ENCODE assay signal across 10 cellular contexts in genomic region chr2:90207454-90208058, GRCh38.
A peak's percentile ranks its signal among the peaks of the same experiment; 100 is the strongest.
DNase-seq lines count a peak whose midpoint lies in the region; ATAC-seq and TF ChIP-seq lines count a peak whose summit lies in the region.
"Had no signal": no experiment of that assay in that cellular context is flagged by ENCODE, and none has a peak within 500 bp of the region (broad histone marks: within the 10 kb centered on the region; RNA-seq: fewer than 3 reads in every experiment).

No MANE protein-coding gene starts in this region.

- no peaks in the 10 kb centered on the region for H3K27me3 Mint-ChIP-seq in endodermal cell (ENCODE audit: insufficient read depth)

- H3K4me3 Mint-ChIP-seq in endodermal cell, result no peak overlapping the region

- H3K79me2 ChIP-seq in KMS-11 (ENCODE audit: insufficient read depth, low read depth), result no peaks in the 10 kb centered on the region

- TF ChIP-seq CTCF in GM13976 (IDR thresholded peaks at IDR 0.05; ENCODE audit: borderline replicate concordance, control extremely low read depth, extremely low read depth, insufficient read depth, missing control alignments) (peak; percentile 26), KMS-11 (conservative IDR thresholded peaks at IDR 0.05; ENCODE audit: low read depth, low read length) (peak; percentile 64), endodermal cell (conservative IDR thresholded peaks at IDR 0.05) (peak; percentile 60)

- ATAC-seq in GM18517 (IDR thresholded peaks at IDR 0.05; ENCODE audit: unreplicated experiment) (no peak), HG02973 (IDR thresholded peaks at IDR 0.05; ENCODE audit: unreplicated experiment) (no peak)
- ATAC-seq: activated naive CD4-positive, alpha-beta T cell treated with anti-CD3 and anti-CD28 coated beads, Interleukin-2, amount 50 U/mL, for 72 hours had no signal

- H3K36me3 ChIP-seq in KMS-11 (ENCODE audit: insufficient read depth), result no peaks in the 10 kb centered on the region
- H3K36me3 ChIP-seq in endodermal cell (ENCODE audit: control insufficient read depth, insufficient read depth, low read length), result no peaks in the 10 kb centered on the region

- no peaks in the 10 kb centered on the region for H3K4me1 ChIP-seq in KMS-11 (ENCODE audit: low read depth, poor library complexity, severe bottlenecking)
- no peaks in the 10 kb centered on the region for H3K4me1 ChIP-seq in endodermal cell (ENCODE audit: control insufficient read depth, insufficient read depth, low read length)

- H3K9ac ChIP-seq in KMS-11 (no peak overlapping the region), endodermal cell (ENCODE audit: extremely low read depth, low read length, poor library complexity, severe bottlenecking) (no peak overlapping the region)

- no peak overlapping the region for H3K4me2 ChIP-seq in KMS-11

- no peaks in the 10 kb centered on the region for H3K4me1 Mint-ChIP-seq in endodermal cell

- no peaks in the 10 kb centered on the region for H4K20me1 ChIP-seq in KMS-11 (ENCODE audit: insufficient read depth)

- H3K27ac Mint-ChIP-seq in endodermal cell, result no peak overlapping the region
- H3K27ac Mint-ChIP-seq: activated naive CD4-positive, alpha-beta T cell treated with anti-CD3 and anti-CD28 coated beads, Interleukin-2, amount 50 U/mL, for 72 hours had no signal

- peaks cover 33% of the 10 kb centered on the region for H3K9me3 Mint-ChIP-seq in endodermal cell

- H3K27ac ChIP-seq in KMS-11 (no peak overlapping the region), endodermal cell (ENCODE audit: low read depth, low read length) (no peak overlapping the region)

- DNase-seq in ACHN (peak; percentile 40), GM13976 (ENCODE audit: low spot score) (peak; percentile 4), endodermal cell (no peak), NCI-H128 (lab: John Stamatoyannopoulos, UW; ENCODE audit: unreplicated experiment) (no peak), NOMO-1 (lab: John Stamatoyannopoulos, UW; ENCODE audit: unreplicated experiment in 2 of 2) (no peak)
- DNase-seq: islet precursor cell had no signal

- peaks cover 34% of the 10 kb centered on the region for H3K9me3 ChIP-seq in endodermal cell (ENCODE audit: control insufficient read depth, low read length)

- no peaks in the 10 kb centered on the region for H3K27me3 ChIP-seq in KMS-11 (ENCODE audit: insufficient read depth, low read depth)
- H3K27me3 ChIP-seq in endodermal cell (ENCODE audit: control insufficient read depth, insufficient read depth, low read length, poor library complexity, severe bottlenecking), result no peaks in the 10 kb centered on the region

- in situ Hi-C loops in ACHN (cut with HindIII; ENCODE audit: low pct_ligation_motif_present, low pct_unique_long_range_greater_than_20kb, low sequenced_read_pairs), result no loop called here
- in situ Hi-C loops in GM13976 (cut with MboI; ENCODE audit: low sequenced_read_pairs, unreplicated experiment), result no loop called here

- no peak overlapping the region for H2AFZ ChIP-seq in KMS-11 (ENCODE audit: low read depth)

- H3K4me3 ChIP-seq in KMS-11 (IDR thresholded peaks at IDR 0.05; ENCODE audit: insufficient read depth, low read depth, low read length), result no peak overlapping the region
- no peak overlapping the region for H3K4me3 ChIP-seq in endodermal cell (ENCODE audit: low read length)

- WGBS in endodermal cell (ENCODE audit: insufficient coverage in 1 of 2, insufficient read length in 1 of 2), 2 experiments, result 54% methylated on average over 1 of the region's 1 CpG; no CpG with 5 or more reads in 1 of the 2 experiments

- H3K36me3 Mint-ChIP-seq in endodermal cell (ENCODE audit: low read depth), result no peaks in the 10 kb centered on the region

Comparison
In these comparisons a context has a peak if more than half of its experiments do, and no peak if none do; other contexts are left out.
1. DNase-seq: peak in ACHN (single experiment) and GM13976 (single experiment); none in endodermal cell (single experiment), NCI-H128 (single experiment) and NOMO-1 (0 of 2).
2. Peak in every context shown above with its lines, with median percentiles within 50 percentile points of each other: CTCF ChIP-seq.